1 cellular context compared by ENCODE assay signal in genomic region chrX:24693453-24694202, GRCh38.
TF ChIP-seq lines count a peak whose summit lies in the region.

POLA1 (plus strand) TSS chrX:24693918; CDS start chrX:24693962, 44 bp downstream.

TF ChIP-seq in HCT116, 20 proteins besides CTCF, POLR2A, EP300 and RAD21 (continued from another document):
- TF ChIP-seq REST (IDR thresholded peaks at IDR 0.05; ENCODE audit: low read depth) (no peak), FOSL1 (IDR thresholded peaks at IDR 0.05; ENCODE audit: low read depth) (no peak), SP1 (IDR thresholded peaks at IDR 0.05; ENCODE audit: low read depth) (peak; percentile 79), YY1 (IDR thresholded peaks at IDR 0.05; ENCODE audit: extremely low read depth, insufficient replicate concordance, low read depth, low read length) (no peak), ATF3 (IDR thresholded peaks at IDR 0.05) (no peak)
TF ChIP-seq in HCT116: peak in this region for 8.
